ENCODE assay signal across 29 cellular contexts in genomic region chr5:54620583-54620933, GRCh38.
A peak's percentile ranks its signal among the peaks of the same experiment; 100 is the strongest.
DNase-seq lines count a peak whose midpoint lies in the region; ATAC-seq and TF ChIP-seq lines count a peak whose summit lies in the region.
"Had no signal": no experiment of that assay in that cellular context is flagged by ENCODE, and none has a peak within 500 bp of the region (broad histone marks: within the 10 kb centered on the region; RNA-seq: fewer than 3 reads in every experiment).

No MANE protein-coding gene starts in this region.

- peaks cover 31% of the 10 kb centered on the region for H3K4me1 Mint-ChIP-seq in neural progenitor cell
- H3K4me1 Mint-ChIP-seq: activated naive CD8-positive, alpha-beta T cell treated with anti-CD3 and anti-CD28 coated beads for 36 hours had no signal

- H3K4me3 Mint-ChIP-seq in neural progenitor cell: no peak overlapping the region
- H3K4me3 Mint-ChIP-seq: activated CD4-positive, alpha-beta T cell treated with anti-CD3 and anti-CD28 coated beads for 36 hours; activated naive CD8-positive, alpha-beta T cell treated with anti-CD3 and anti-CD28 coated beads for 36 hours; endodermal cell; stimulated activated naive CD8-positive, alpha-beta T cell treated with anti-CD3 and anti-CD28 coated beads, Interleukin-15, amount 100 ng/mL, for 72 hours had no signal

- no peak overlapping the region for H3K4me3 ChIP-seq in AG10803 (ENCODE audit: low read length)
- H3K4me3 ChIP-seq in HL-60 (replicated peaks; ENCODE audit: insufficient read depth, low read length): no peak overlapping the region
- no peak overlapping the region for H3K4me3 ChIP-seq in neural progenitor cell
- H3K4me3 ChIP-seq: HAP-1, mucosa of descending colon, Peyer's patch had no signal

- no peak overlapping the region for H2AFZ ChIP-seq in neural progenitor cell (replicated peaks)
- H2AFZ ChIP-seq: parathyroid adenoma had no signal

- no peaks in the 10 kb centered on the region for H3K36me3 Mint-ChIP-seq in neural progenitor cell
- H3K36me3 Mint-ChIP-seq: activated naive CD8-positive, alpha-beta T cell treated with anti-CD3 and anti-CD28 coated beads for 36 hours had no signal

- peak overlapping the region; percentile 72 for H3K27ac ChIP-seq in HL-60 (replicated peaks)
- no peak overlapping the region for H3K27ac ChIP-seq in neural progenitor cell
- H3K27ac ChIP-seq in RWPE1: no peak overlapping the region
- H3K27ac ChIP-seq: parathyroid adenoma, Peyer's patch, VCaP had no signal

- H4K20me1 ChIP-seq in neural progenitor cell (ENCODE audit: low read depth): no peaks in the 10 kb centered on the region

- ATAC-seq in esophagus mucosa (peak; percentile 14), GM19324 (IDR thresholded peaks at IDR 0.05; ENCODE audit: low FRiP score, unreplicated experiment) (no peak)
- ATAC-seq: stimulated activated naive CD8-positive, alpha-beta T cell treated with anti-CD3 and anti-CD28 coated beads, Interleukin-15, amount 100 ng/mL, for 72 hours had no signal

- no peak overlapping the region for H3K9ac ChIP-seq in neural progenitor cell
- H3K9ac ChIP-seq: parathyroid adenoma had no signal

- no peaks in the 10 kb centered on the region for H3K36me3 ChIP-seq in neural progenitor cell
- H3K36me3 ChIP-seq: HAP-1, Peyer's patch had no signal

- peaks cover 3% of the 10 kb centered on the region for H3K27me3 Mint-ChIP-seq in neural progenitor cell (ENCODE audit: insufficient read depth, low read depth)
- H3K27me3 Mint-ChIP-seq: activated CD4-positive, alpha-beta T cell treated with anti-CD3 and anti-CD28 coated beads for 36 hours; activated naive CD8-positive, alpha-beta T cell treated with anti-CD3 and anti-CD28 coated beads for 36 hours; stimulated activated naive CD8-positive, alpha-beta T cell treated with anti-CD3 and anti-CD28 coated beads, Interleukin-15, amount 100 ng/mL, for 72 hours had no signal

- POLR2A ChIA-PET in RWPE1 (lab: Yijun Ruan, JAX; ENCODE audit: low non-redundant PET): no interaction called here

- CTCF ChIA-PET in RWPE1 (lab: Yijun Ruan, JAX): no interaction called here

- no peaks in the 10 kb centered on the region for H3K9me3 ChIP-seq in neural progenitor cell (ENCODE audit: low read depth)
- H3K9me3 ChIP-seq: HAP-1, mucosa of descending colon, Peyer's patch had no signal

- no peaks in the 10 kb centered on the region for H3K79me2 ChIP-seq in neural progenitor cell (ENCODE audit: low read depth)
- H3K79me2 ChIP-seq: parathyroid adenoma had no signal

- H3K9me3 Mint-ChIP-seq in neural progenitor cell: no peaks in the 10 kb centered on the region
- H3K9me3 Mint-ChIP-seq: activated naive CD8-positive, alpha-beta T cell treated with anti-CD3 and anti-CD28 coated beads for 36 hours; endodermal cell had no signal

- DNase-seq in AG10803 (ENCODE audit: low read depth): peak; percentile 87
- DNase-seq in HL-60 (ENCODE audit: low read depth in 1 of 2, low spot score in 1 of 2): no peak
- DNase-seq in neural progenitor cell (ENCODE audit: low spot score): no peak
- no peak for DNase-seq in HuH-7 (ENCODE audit: low spot score)
- no peak for DNase-seq in RWPE1 (ENCODE audit: low spot score)
- no peak for DNase-seq in HCEC 1CT
- DNase-seq: activated CD4-positive, alpha-beta T cell treated with anti-CD3 and anti-CD28 coated beads for 36 hours; activated CD8-positive, alpha-beta memory T cell treated with anti-CD3 and anti-CD28 coated beads for 24 hours; activated effector memory CD4-positive, alpha-beta T cell treated with Interleukin-2 at 50 U/mL for 16 hours; activated naive CD8-positive, alpha-beta T cell treated with anti-CD3 and anti-CD28 coated beads for 36 hours; activated T-cell treated with anti-CD3 and anti-CD28 coated beads, Interleukin-2, amount 50 U/mL, for 1 hour; caudate nucleus; EL; endodermal cell; mucosa of descending colon; NCI-H2107; Peyer's patch; retina; SIG-M5; stimulated activated CD4-positive, alpha-beta T cell treated with anti-CD3 and anti-CD28 coated beads, Interleukin-2, amount 100 ng/mL, for 24 hours; stimulated activated CD8-positive, alpha-beta memory T cell treated with anti-CD3 and anti-CD28 coated beads, Interleukin-4, amount 100 ng/mL, for 48 hours; stimulated activated naive CD8-positive, alpha-beta T cell treated with anti-CD3 and anti-CD28 coated beads, Interleukin-15, amount 100 ng/mL, for 72 hours; T-helper 9 cell had no signal

- H3F3A ChIP-seq in neural progenitor cell (ENCODE audit: low read depth): no peaks in the 10 kb centered on the region

- H3K4me2 ChIP-seq in neural progenitor cell: no peak overlapping the region

- H3K27me3 ChIP-seq in HL-60 (ENCODE audit: insufficient read depth, poor library complexity, severe bottlenecking) (no peaks in the 10 kb centered on the region), neural progenitor cell (no peaks in the 10 kb centered on the region)
- H3K27me3 ChIP-seq: Peyer's patch had no signal

- H3K4me1 ChIP-seq in neural progenitor cell: peaks cover 9% of the 10 kb centered on the region
- H3K4me1 ChIP-seq: HAP-1, parathyroid adenoma, Peyer's patch had no signal

- TF ChIP-seq CTCF in AG10803 (conservative IDR thresholded peaks at IDR 0.05; ENCODE audit: low read length) (no peak), HL-60 (IDR thresholded peaks at IDR 0.05; ENCODE audit: insufficient read depth, low read length) (no peak), neural progenitor cell (IDR thresholded peaks at IDR 0.05) (no peak), RWPE1 (conservative IDR thresholded peaks at IDR 0.05; ENCODE audit: low read depth) (no peak)

- peak overlapping the region; percentile 29 for H3K27ac Mint-ChIP-seq in neural progenitor cell
- H3K27ac Mint-ChIP-seq: activated CD4-positive, alpha-beta T cell treated with anti-CD3 and anti-CD28 coated beads for 36 hours; activated naive CD8-positive, alpha-beta T cell treated with anti-CD3 and anti-CD28 coated beads for 36 hours; endodermal cell; IgD-negative memory B cell; stimulated activated naive CD8-positive, alpha-beta T cell treated with anti-CD3 and anti-CD28 coated beads, Interleukin-15, amount 100 ng/mL, for 72 hours had no signal
